8 cellular contexts compared by ENCODE assay signal in the genomic region with DNA sequence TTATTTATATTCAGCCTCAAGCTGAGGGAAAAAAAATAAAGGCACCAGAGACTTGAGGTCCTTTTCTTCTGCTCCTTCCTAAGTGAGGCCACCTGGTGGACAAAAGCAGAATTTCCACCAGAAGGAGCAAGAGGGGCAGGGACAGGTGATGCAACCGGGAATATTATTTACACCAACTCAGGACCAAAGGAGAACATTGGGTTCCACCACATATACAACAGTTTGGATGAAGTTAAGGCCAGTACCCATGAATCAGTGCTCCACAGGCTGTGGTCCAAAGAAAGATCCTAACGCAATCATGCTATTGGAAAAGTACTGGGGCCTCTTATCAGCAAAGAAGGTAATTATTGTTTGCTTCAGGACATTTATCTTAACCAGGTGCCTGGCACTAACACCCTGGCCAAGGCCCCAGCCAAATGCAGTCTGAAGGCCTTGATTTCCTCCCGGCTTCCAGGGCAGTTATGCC. TPM values are rescaled to one million over a fixed set of nuclear protein-coding genes. Genes with fewer than 3 reads are reported as not detected.
DNase-seq lines count a peak whose midpoint lies in the region; ATAC-seq and TF ChIP-seq lines count a peak whose summit lies in the region.

No MANE protein-coding gene starts in this region.

- H3K9me3 ChIP-seq in endocrine pancreas (ENCODE audit: control insufficient read depth, low read length), result no peaks in the 10 kb centered on the region

- H3K9me2 ChIP-seq in GM23338 (ENCODE audit: insufficient read depth), result no peaks in the 10 kb centered on the region

- H2AFZ ChIP-seq in GM23338, result no peak overlapping the region

- H3K4me1 ChIP-seq in GM23338 (ENCODE audit: insufficient read depth) (peaks cover 10% of the 10 kb centered on the region), endocrine pancreas (ENCODE audit: control insufficient read depth, insufficient read depth, low read length) (peaks cover 14% of the 10 kb centered on the region)

- no peaks in the 10 kb centered on the region for H3K36me3 ChIP-seq in GM23338 (ENCODE audit: insufficient read depth)
- no peaks in the 10 kb centered on the region for H3K36me3 ChIP-seq in endocrine pancreas (ENCODE audit: control insufficient read depth, insufficient read depth, low read length)

- H3K79me2 ChIP-seq in GM23338 (replicated peaks; ENCODE audit: insufficient read depth), result no peaks in the 10 kb centered on the region

- peak overlapping the region; percentile 96 for H3K27ac Mint-ChIP-seq in GM23338

- peak; percentile 16; the same call in 2 of the 3 replicates for ATAC-seq in GM23338

- no peak overlapping the region for H3K4me2 ChIP-seq in GM23338

- TF ChIP-seq CTCF in AG10803 (conservative IDR thresholded peaks at IDR 0.05; ENCODE audit: low read length) (peak; percentile 72), GM23338 (conservative IDR thresholded peaks at IDR 0.05; ENCODE audit: low read depth in 2 of 2) (peak; percentile 68 to 70)

- H3K9me3 Mint-ChIP-seq in GM23338, result no peaks in the 10 kb centered on the region

- H3K27ac ChIP-seq in GM23338 (ENCODE audit: low read depth), result peak overlapping the region; percentile 55; the same call in 1 of the 2 replicates

- no peaks in the 10 kb centered on the region for H3F3A ChIP-seq in GM23338 (replicated peaks; ENCODE audit: low read depth)

- H3K9ac ChIP-seq in endocrine pancreas (ENCODE audit: control insufficient read depth, insufficient read depth, low read length), result peak overlapping the region; percentile 13

- H3K36me3 Mint-ChIP-seq in GM23338 (ENCODE audit: low read depth), result peaks cover 15% of the 10 kb centered on the region

- peaks cover 31% of the 10 kb centered on the region for H3K4me1 Mint-ChIP-seq in GM23338

- DNase-seq in AG10803 (ENCODE audit: low read depth) (peak; percentile 79), GM23338 (ENCODE audit: low spot score) (peak; percentile 82), NCI-H2227 (lab: John Stamatoyannopoulos, UW; ENCODE audit: unreplicated experiment) (peak; percentile 91), mesenteric fat pad (ENCODE audit: low spot score) (peak; percentile 67), cortex of kidney (lab: John Stamatoyannopoulos, UW) (no peak)
- DNase-seq in activated CD4-positive, alpha-beta T cell treated with anti-CD3 and anti-CD28 coated beads, Interleukin-2, amount 50 U/mL, for 48 hours, result peak; percentile 68 to 78
- peak; percentile 28 to 41 for DNase-seq in stimulated activated CD8-positive, alpha-beta memory T cell treated with anti-CD3 and anti-CD28 coated beads, Interleukin-7, amount 100 ng/mL, for 1 hour (ENCODE audit: low read depth in 2 of 2)

- H3K27me3 ChIP-seq in GM23338 (ENCODE audit: insufficient read depth) (no peaks in the 10 kb centered on the region), endocrine pancreas (ENCODE audit: control insufficient read depth, insufficient read depth, low read length) (no peaks in the 10 kb centered on the region)

- peaks cover 6% of the 10 kb centered on the region for H3K27me3 Mint-ChIP-seq in GM23338 (ENCODE audit: insufficient read depth, low read depth, poor library complexity)

- no peaks in the 10 kb centered on the region for H4K20me1 ChIP-seq in GM23338 (replicated peaks; ENCODE audit: insufficient read depth)

- H3K4me3 Mint-ChIP-seq in GM23338, result no peak overlapping the region

- no peak overlapping the region for H3K4me3 ChIP-seq in AG10803 (ENCODE audit: low read length)
- no peak overlapping the region for H3K4me3 ChIP-seq in GM23338
- H3K4me3 ChIP-seq in endocrine pancreas (ENCODE audit: control insufficient read depth, insufficient read depth, low read length), result no peak overlapping the region

TF ChIP-seq in GM23338, 12 proteins besides CTCF, POLR2A, EP300 and RAD21 (continues in another document):
- TF ChIP-seq, protein P1, sequence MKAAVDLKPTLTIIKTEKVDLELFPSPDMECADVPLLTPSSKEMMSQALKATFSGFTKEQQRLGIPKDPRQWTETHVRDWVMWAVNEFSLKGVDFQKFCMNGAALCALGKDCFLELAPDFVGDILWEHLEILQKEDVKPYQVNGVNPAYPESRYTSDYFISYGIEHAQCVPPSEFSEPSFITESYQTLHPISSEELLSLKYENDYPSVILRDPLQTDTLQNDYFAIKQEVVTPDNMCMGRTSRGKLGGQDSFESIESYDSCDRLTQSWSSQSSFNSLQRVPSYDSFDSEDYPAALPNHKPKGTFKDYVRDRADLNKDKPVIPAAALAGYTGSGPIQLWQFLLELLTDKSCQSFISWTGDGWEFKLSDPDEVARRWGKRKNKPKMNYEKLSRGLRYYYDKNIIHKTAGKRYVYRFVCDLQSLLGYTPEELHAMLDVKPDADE (IDR thresholded peaks at IDR 0.05), result no peak
- TF ChIP-seq, protein P2, sequence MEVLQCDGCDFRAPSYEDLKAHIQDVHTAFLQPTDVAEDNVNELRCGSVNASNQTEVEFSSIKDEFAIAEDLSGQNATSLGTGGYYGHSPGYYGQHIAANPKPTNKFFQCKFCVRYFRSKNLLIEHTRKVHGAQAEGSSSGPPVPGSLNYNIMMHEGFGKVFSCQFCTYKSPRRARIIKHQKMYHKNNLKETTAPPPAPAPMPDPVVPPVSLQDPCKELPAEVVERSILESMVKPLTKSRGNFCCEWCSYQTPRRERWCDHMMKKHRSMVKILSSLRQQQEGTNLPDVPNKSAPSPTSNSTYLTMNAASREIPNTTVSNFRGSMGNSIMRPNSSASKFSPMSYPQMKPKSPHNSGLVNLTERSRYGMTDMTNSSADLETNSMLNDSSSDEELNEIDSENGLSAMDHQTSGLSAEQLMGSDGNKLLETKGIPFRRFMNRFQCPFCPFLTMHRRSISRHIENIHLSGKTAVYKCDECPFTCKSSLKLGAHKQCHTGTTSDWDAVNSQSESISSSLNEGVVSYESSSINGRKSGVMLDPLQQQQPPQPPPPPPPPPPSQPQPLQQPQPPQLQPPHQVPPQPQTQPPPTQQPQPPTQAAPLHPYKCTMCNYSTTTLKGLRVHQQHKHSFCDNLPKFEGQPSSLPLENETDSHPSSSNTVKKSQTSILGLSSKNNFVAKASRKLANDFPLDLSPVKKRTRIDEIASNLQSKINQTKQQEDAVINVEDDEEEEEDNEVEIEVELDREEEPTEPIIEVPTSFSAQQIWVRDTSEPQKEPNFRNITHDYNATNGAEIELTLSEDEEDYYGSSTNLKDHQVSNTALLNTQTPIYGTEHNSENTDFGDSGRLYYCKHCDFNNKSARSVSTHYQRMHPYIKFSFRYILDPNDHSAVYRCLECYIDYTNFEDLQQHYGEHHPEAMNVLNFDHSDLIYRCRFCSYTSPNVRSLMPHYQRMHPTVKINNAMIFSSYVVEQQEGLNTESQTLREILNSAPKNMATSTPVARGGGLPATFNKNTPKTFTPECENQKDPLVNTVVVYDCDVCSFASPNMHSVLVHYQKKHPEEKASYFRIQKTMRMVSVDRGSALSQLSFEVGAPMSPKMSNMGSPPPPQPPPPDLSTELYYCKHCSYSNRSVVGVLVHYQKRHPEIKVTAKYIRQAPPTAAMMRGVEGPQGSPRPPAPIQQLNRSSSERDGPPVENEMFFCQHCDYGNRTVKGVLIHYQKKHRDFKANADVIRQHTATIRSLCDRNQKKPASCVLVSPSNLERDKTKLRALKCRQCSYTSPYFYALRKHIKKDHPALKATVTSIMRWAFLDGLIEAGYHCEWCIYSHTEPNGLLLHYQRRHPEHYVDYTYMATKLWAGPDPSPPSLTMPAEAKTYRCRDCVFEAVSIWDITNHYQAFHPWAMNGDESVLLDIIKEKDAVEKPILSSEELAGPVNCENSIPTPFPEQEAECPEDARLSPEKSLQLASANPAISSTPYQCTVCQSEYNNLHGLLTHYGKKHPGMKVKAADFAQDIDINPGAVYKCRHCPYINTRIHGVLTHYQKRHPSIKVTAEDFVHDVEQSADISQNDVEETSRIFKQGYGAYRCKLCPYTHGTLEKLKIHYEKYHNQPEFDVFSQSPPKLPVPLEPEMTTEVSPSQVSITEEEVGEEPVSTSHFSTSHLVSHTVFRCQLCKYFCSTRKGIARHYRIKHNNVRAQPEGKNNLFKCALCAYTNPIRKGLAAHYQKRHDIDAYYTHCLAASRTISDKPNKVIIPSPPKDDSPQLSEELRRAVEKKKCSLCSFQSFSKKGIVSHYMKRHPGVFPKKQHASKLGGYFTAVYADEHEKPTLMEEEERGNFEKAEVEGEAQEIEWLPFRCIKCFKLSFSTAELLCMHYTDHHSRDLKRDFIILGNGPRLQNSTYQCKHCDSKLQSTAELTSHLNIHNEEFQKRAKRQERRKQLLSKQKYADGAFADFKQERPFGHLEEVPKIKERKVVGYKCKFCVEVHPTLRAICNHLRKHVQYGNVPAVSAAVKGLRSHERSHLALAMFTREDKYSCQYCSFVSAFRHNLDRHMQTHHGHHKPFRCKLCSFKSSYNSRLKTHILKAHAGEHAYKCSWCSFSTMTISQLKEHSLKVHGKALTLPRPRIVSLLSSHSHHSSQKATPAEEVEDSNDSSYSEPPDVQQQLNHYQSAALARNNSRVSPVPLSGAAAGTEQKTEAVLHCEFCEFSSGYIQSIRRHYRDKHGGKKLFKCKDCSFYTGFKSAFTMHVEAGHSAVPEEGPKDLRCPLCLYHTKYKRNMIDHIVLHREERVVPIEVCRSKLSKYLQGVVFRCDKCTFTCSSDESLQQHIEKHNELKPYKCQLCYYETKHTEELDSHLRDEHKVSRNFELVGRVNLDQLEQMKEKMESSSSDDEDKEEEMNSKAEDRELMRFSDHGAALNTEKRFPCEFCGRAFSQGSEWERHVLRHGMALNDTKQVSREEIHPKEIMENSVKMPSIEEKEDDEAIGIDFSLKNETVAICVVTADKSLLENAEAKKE (CRISPR knock-in tag; IDR thresholded peaks at IDR 0.05), result no peak
- TF ChIP-seq ZNF331 (CRISPR knock-in tag; IDR thresholded peaks at IDR 0.05; ENCODE audit: low read depth) (no peak), ZNF114 (CRISPR knock-in tag; IDR thresholded peaks at IDR 0.05) (no peak), POLR2AphosphoS5 (IDR thresholded peaks at IDR 0.05; ENCODE audit: low read depth) (no peak), STAT1 (IDR thresholded peaks at IDR 0.05; ENCODE audit: unreplicated experiment) (no peak), NANOG (IDR thresholded peaks at IDR 0.05; ENCODE audit: borderline replicate concordance) (no peak)

RNA-seq across cellular contexts. Expression of a gene that starts 57.4 kb away (rescaled TPM):
- 10.9 and 20.0 TPM in 2 replicates for total RNA-seq in GM23338 (2014; rRNA removed; shearing (Covaris generic))
- 10.2 and 12.6 TPM in 2 replicates for polyA plus RNA-seq in GM23338 (2016; fragmentation: Nextera tagmentation; extraction: Ambion mirVana)
- 289 TPM for total RNA-seq in mesenteric fat pad

RNA-seq across cellular contexts. Expression of a gene that starts 59.3 kb away (rescaled TPM):
- not detected in 2 replicates for total RNA-seq in GM23338 (2014; rRNA removed; shearing (Covaris generic))
- not detected in 2 replicates for polyA plus RNA-seq in GM23338 (2016; fragmentation: Nextera tagmentation; extraction: Ambion mirVana)
- total RNA-seq in mesenteric fat pad, result not detected

Comparison
In these comparisons a context has a peak if more than half of its experiments do, and no peak if none do; other contexts are left out.
1. RNA of a gene that starts 57.4 kb away (total RNA-seq): 289 TPM in mesenteric fat pad (single experiment); 10.9 to 20.0 TPM in GM23338; every median in the first group is over 10 times any median in the second.